10 cellular contexts compared by ENCODE assay signal in the genomic region with DNA sequence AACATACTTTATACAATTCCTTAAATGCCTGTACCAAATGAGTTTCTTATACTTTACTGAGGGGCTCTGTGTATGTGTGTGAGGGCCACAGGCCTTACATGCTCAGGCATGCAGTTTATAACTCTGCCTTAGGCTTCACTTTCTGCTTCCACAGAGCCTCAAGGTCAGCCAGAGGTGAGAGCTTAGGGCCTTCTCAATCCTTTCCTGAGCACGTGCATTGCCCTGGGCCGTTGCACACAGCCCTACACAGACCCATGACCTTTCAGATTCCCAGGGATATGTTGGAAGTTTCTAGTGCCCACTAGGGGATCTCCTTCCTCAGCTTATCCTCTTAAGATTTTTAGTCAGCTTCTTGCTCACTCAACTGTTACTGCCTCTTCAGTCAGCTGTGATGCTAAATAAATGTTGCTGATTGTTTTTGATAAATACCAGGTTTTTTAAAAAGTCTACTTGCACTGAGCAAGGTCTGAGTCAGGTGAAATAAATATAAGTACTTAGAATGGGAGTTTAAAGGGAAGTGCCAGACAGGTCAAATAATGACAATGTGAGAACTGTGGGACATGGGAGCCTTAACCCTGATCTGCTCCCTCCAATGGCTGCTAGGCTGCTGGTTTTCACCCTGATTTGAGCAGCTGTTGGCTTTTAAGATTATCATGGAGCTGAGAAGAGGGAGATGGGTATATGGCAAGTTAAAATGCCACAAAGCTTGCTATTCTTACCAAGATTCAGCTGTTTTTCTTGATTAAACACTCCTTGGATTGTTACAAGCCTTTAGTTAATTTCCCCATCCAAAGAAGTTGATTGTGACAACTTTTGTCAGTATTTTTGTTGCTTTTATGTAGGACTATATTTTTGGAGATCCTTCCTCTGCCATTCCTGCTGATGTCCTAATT.
A peak's percentile ranks its signal among the peaks of the same experiment; 100 is the strongest.
DNase-seq lines count a peak whose midpoint lies in the region; ATAC-seq and TF ChIP-seq lines count a peak whose summit lies in the region.
"Had no signal": no experiment of that assay in that cellular context is flagged by ENCODE, and none has a peak within 500 bp of the region (broad histone marks: within the 10 kb centered on the region; RNA-seq: fewer than 3 reads in every experiment).

No MANE protein-coding gene starts in this region.

- H3K9me3 ChIP-seq in adrenal gland (replicated peaks in 1 of 3): no peaks in the 10 kb centered on the region
- H3K9me3 ChIP-seq in thyroid gland: no peaks in the 10 kb centered on the region

- DNase-seq in adrenal gland: peak in 5 of 7 donors; percentile 43 to 47 (median 46)
- DNase-seq in hepatic stellate cell (ENCODE audit: low spot score): peak; percentile 34
- peak; percentile 38 to 71 for DNase-seq in thyroid gland
- no peak for DNase-seq in SHP77 (lab: John Stamatoyannopoulos, UW)
- no peak for DNase-seq in NCI-H187 treated with DMSO at 0.1 percent for 48 hours (lab: John Stamatoyannopoulos, UW)
- DNase-seq: activated CD4-positive, alpha-beta T cell treated with anti-CD3 and anti-CD28 coated beads, Interleukin-2, amount 50 U/mL, for 48 hours; naive B cell; NCI-H446 treated with DMSO at 0.1 percent for 48 hours had no signal

- H3K4me3 ChIP-seq in adrenal gland (no peak overlapping the region), thyroid gland (replicated peaks in 1 of 3) (no peak overlapping the region)

- WGBS in adrenal gland, 4 donors: 0 to 23% (median 18%) methylated on average over 1 to 2 of the region's 2 CpGs
- WGBS in thyroid gland, 2 donors: 15 to 17% methylated on average over 2 of the region's 2 CpGs

- H3K27me3 ChIP-seq in adrenal gland (no peaks in the 10 kb centered on the region), thyroid gland (no peaks in the 10 kb centered on the region)

- H3K36me3 ChIP-seq in adrenal gland (replicated peaks in 1 of 2): peaks cover 0 to 16% of the 10 kb centered on the region in 2 donors
- H3K36me3 ChIP-seq in thyroid gland: no peaks in the 10 kb centered on the region

- H3K27ac ChIP-seq in adrenal gland (peak overlapping the region in 1 of 5 donors; percentile 11), thyroid gland (peak overlapping the region; percentile 30 to 75 (median 43))

- H3K4me1 ChIP-seq in adrenal gland (replicated peaks in 1 of 2): peaks cover 0 to 25% of the 10 kb centered on the region in 2 donors
- H3K4me1 ChIP-seq in thyroid gland: peaks cover 3 to 16% of the 10 kb centered on the region in 2 donors

- ATAC-seq in HG02610 (IDR thresholded peaks at IDR 0.05; ENCODE audit: unreplicated experiment) (peak; percentile 42), HG02938 (IDR thresholded peaks at IDR 0.05; ENCODE audit: unreplicated experiment) (no peak)

- no peak for TF ChIP-seq CTCF in adrenal gland (IDR thresholded peaks at IDR 0.05)
- peak in 1 of 6 experiments; percentile 14 for TF ChIP-seq CTCF in thyroid gland (IDR thresholded peaks at IDR 0.05)

- intact Hi-C loops in adrenal gland (cut with DNase I) (no loop called here), thyroid gland (cut with DNase I) (loop anchor here (10.0 kb wide), 2 partner anchors 134 to 704 kb away; no protein-coding TSS in a partner anchor)

- no peak for TF ChIP-seq POLR2A in adrenal gland (IDR thresholded peaks at IDR 0.05)
- no peak for TF ChIP-seq POLR2A in thyroid gland (IDR thresholded peaks at IDR 0.05)

Comparison
In these comparisons a context has a peak if more than half of its experiments do, and no peak if none do; other contexts are left out.
1. DNase-seq: peak in adrenal gland (5 of 7), hepatic stellate cell (single experiment) and thyroid gland (2 of 2); none in SHP77 (0 of 2) and NCI-H187 treated with DMSO at 0.1 percent for 48 hours (single experiment).